2 cellular contexts compared by ENCODE assay signal in genomic region chr6:122944936-122945335, GRCh38. TPM values are rescaled to one million over a fixed set of nuclear protein-coding genes. Genes with fewer than 3 reads are reported as not detected.
"Had no signal": no experiment of that assay in that cellular context is flagged by ENCODE, and none has a peak within 500 bp of the region (broad histone marks: within the 10 kb centered on the region; RNA-seq: fewer than 3 reads in every experiment).

No MANE protein-coding gene starts in this region.

RNA-seq across cellular contexts. Expression of gene CLVS2, which starts 51.1 kb away (rescaled TPM):
- total RNA-seq: G401, GM12878 had no signal
- polyA plus RNA-seq: GM12878 had no signal
